ENCODE assay signal across 16 cellular contexts in the genomic region with DNA sequence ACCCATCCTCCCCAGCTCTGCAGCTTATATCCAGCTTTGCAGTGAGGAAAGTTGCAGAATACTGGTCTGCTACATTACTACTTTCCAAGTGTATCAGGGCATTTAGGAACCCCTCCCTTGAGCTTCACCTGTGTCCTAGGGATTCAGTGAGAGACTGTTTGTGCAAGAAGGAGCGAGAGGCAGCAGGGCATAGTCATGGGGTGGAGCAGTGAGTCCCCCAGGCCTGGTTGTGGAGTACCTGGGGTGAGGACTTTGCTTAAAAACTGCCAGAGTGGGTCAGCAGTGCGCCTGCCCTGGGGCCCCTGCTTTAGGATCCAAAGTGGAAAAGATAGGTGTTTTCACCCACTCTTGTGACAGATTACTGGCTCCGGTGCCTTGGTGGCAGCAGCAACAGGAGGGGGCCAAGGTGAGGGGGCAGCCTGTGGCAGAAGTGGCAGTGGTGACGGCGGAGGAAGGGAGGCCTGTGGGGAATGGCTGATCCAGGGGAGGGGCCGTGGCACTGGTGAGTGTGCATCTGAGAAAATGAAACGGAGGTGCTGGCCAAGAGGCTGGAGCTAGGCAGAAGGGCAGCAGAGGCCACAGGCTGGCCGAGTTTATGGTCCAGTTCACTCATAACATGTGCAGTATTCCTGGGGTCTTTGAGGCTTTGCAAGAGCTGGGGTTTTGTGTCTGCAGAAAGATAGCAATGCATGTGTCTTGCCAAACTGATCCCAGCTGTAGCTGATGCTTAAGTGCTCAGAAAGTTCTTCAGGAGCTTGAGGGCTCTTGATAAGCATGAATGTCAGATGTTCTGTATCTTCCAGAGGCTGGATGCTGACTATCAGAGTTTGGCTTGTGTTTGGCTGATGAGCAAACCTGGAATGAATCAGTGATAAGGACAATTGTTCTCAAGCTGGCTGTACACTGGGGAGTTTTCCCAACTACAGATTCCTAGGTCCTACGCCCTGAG. TPM values are rescaled to one million over a fixed set of nuclear protein-coding genes. Genes with fewer than 3 reads are reported as not detected.
DNase-seq lines count a peak whose midpoint lies in the region; ATAC-seq and TF ChIP-seq lines count a peak whose summit lies in the region.
"Had no signal": no experiment of that assay in that cellular context is flagged by ENCODE, and none has a peak within 500 bp of the region (broad histone marks: within the 10 kb centered on the region; RNA-seq: fewer than 3 reads in every experiment).

No MANE protein-coding gene starts in this region.

- peaks cover 7% of the 10 kb centered on the region; the same call in 1 of the 2 replicates for H3K4me1 ChIP-seq in PC-9 (replicated peaks; ENCODE audit: insufficient read depth)
- H3K4me1 ChIP-seq in mucosa of descending colon (ENCODE audit: low read depth), result peaks cover 2% of the 10 kb centered on the region

- CTCF ChIA-PET in PC-9 (lab: Charles Lee), result no interaction called here

- no peak overlapping the region for H2AFZ ChIP-seq in PC-9

- BruUV-seq in PC-9 (replicated peaks; lab: Mats Ljungman, UMichigan), result no TSS peak

- POLR2A ChIA-PET in PC-9 (lab: Charles Lee; ENCODE audit: unreplicated experiment), result no interaction called here

- DNase-seq in D341Med (ENCODE audit: low spot score), result peak; percentile 14
- peak; percentile 68 for DNase-seq in RPMI7951 (ENCODE audit: low read depth)
- peak; percentile 71 for DNase-seq in fibroblast of pulmonary artery (ENCODE audit: low read depth)
- DNase-seq in sciatic nerve (ENCODE audit: low spot score), result peak; percentile 45
- no peak for DNase-seq in PC-9
- no peak for DNase-seq in mucosa of descending colon
- DNase-seq in NCI-H1105 treated with DMSO at 0.1 percent for 48 hours (lab: John Stamatoyannopoulos, UW), result no peak
- DNase-seq: activated T-cell treated with anti-CD3 and anti-CD28 coated beads, Interleukin-2, amount 50 U/mL, for 72 hours; H9; islet precursor cell; NCI-H1048 had no signal

- no peaks in the 10 kb centered on the region for H3K79me2 ChIP-seq in PC-9 (ENCODE audit: low read depth)

- H3K27me3 ChIP-seq in PC-9 (ENCODE audit: insufficient read depth, low read depth), result no peaks in the 10 kb centered on the region

- no peaks in the 10 kb centered on the region for H3K36me3 ChIP-seq in PC-9 (ENCODE audit: low read depth)
- peaks cover 3% of the 10 kb centered on the region for H3K36me3 ChIP-seq in mucosa of descending colon (ENCODE audit: low read depth)

- no peaks in the 10 kb centered on the region for H3K9me2 ChIP-seq in PC-9 (ENCODE audit: insufficient read depth)

- H3K27ac ChIP-seq in PC-9, result no peak overlapping the region
- H3K27ac ChIP-seq: VCaP had no signal

- H3K4me3 ChIP-seq in fibroblast of pulmonary artery (replicated peaks; ENCODE audit: low read depth, low read length) (no peak overlapping the region), PC-9 (no peak overlapping the region), mucosa of descending colon (no peak overlapping the region)
- H3K4me3 ChIP-seq: GM12878 had no signal

- H3K4me2 ChIP-seq in PC-9, result no peak overlapping the region

- H3K9me3 ChIP-seq in PC-9 (ENCODE audit: insufficient read depth, low read depth), result no peaks in the 10 kb centered on the region
- H3K9me3 ChIP-seq in mucosa of descending colon, result no peaks in the 10 kb centered on the region

- no peaks in the 10 kb centered on the region for H3F3A ChIP-seq in PC-9 (ENCODE audit: insufficient read depth, low read depth)

- H4K20me1 ChIP-seq in PC-9 (ENCODE audit: insufficient read depth), result no peaks in the 10 kb centered on the region

- TF ChIP-seq CTCF in fibroblast of pulmonary artery (IDR thresholded peaks at IDR 0.05; ENCODE audit: low read length, missing control alignments), result no peak
- TF ChIP-seq CTCF in PC-9 (conservative IDR thresholded peaks at IDR 0.05), result no peak
- TF ChIP-seq CTCF in mucosa of descending colon (IDR thresholded peaks at IDR 0.05), result no peak

- ATAC-seq in sciatic nerve (no peak), GM21786 (IDR thresholded peaks at IDR 0.05; ENCODE audit: unreplicated experiment) (no peak), mucosa of descending colon (no peak)
- ATAC-seq: activated T-cell treated with anti-CD3 and anti-CD28 coated beads, Interleukin-2, amount 50 U/mL, for 72 hours; GM12878 had no signal

- intact Hi-C loops in sciatic nerve (cut with DNase I), result no loop called here
- intact Hi-C loops in PC-9 (cut with micrococcal nuclease; ENCODE audit: unreplicated experiment), result loop anchor here (10.0 kb wide), 1 partner anchor 64 kb away; no protein-coding TSS in a partner anchor
- intact Hi-C loops in mucosa of descending colon (cut with DNase I, micrococcal nuclease), result loop anchor here in 1 of 2 donors (10.0 kb wide), 1 partner anchor 54 kb away; no protein-coding TSS in a partner anchor

RNA-seq across cellular contexts. Expression of a gene that starts 43.4 kb away (rescaled TPM):
- not detected in 2 replicates for total RNA-seq in RPMI7951 (2014; rRNA removed; shearing (Covaris generic))
- total RNA-seq in sciatic nerve (0.98 TPM), PC-9 (2021) (1.2 TPM in 1 of 2 replicates, not detected in the other), mucosa of descending colon (not detected)
- total RNA-seq: epithelial cell of proximal tubule, GM12878, HT1080 had no signal

RNA-seq across cellular contexts. Expression of a gene that starts 44.5 kb away (rescaled TPM):
- 26.1 and 39.7 TPM in 2 replicates for total RNA-seq in RPMI7951 (2014; rRNA removed; shearing (Covaris generic))
- total RNA-seq in sciatic nerve (86.6 TPM), PC-9 (2021) (67.2 and 81.8 TPM in 2 replicates), mucosa of descending colon (10 to 100 TPM; 27.6 to 52.2 (median 35.6) TPM)

RNA-seq across cellular contexts. Expression of a gene that starts 46.9 kb away (rescaled TPM):
- 20.4 and 26.8 TPM in 2 replicates for total RNA-seq in RPMI7951 (2014; rRNA removed; shearing (Covaris generic))
- total RNA-seq in sciatic nerve (15.2 TPM), PC-9 (2021) (6.0 and 6.1 TPM in 2 replicates), mucosa of descending colon (10 to 100 TPM; 11.5 to 13.4 (median 12.4) TPM)

Comparison
In these comparisons a context has a peak if more than half of its experiments do, and no peak if none do; other contexts are left out.
1. DNase-seq: peak in D341Med (single experiment), RPMI7951 (single experiment), fibroblast of pulmonary artery (single experiment) and sciatic nerve (single experiment); none in PC-9 (0 of 2), mucosa of descending colon (0 of 3) and NCI-H1105 treated with DMSO at 0.1 percent for 48 hours (single experiment).